In genomic region chr17:27491713-27492190, GRCh38 we compare ENCODE assay signal across 15 cellular contexts. TPM values are rescaled to one million over a fixed set of nuclear protein-coding genes. Genes with fewer than 3 reads are reported as not detected.
DNase-seq lines count a peak whose midpoint lies in the region; ATAC-seq and TF ChIP-seq lines count a peak whose summit lies in the region.
"Had no signal": no experiment of that assay in that cellular context is flagged by ENCODE, and none has a peak within 500 bp of the region (broad histone marks: within the 10 kb centered on the region; RNA-seq: fewer than 3 reads in every experiment).

No MANE protein-coding gene starts in this region.

- 40% methylated on average over 12 of the region's 12 CpGs for WGBS in hepatocyte (ENCODE audit: low lambda C conversion rate, missing lambda C conversion rate)

- TF ChIP-seq CTCF in hepatocyte (IDR thresholded peaks at IDR 0.05; ENCODE audit: poor library complexity) (no peak), foreskin keratinocyte (conservative IDR thresholded peaks at IDR 0.05) (no peak)

- H3K9me2 ChIP-seq in hepatocyte (replicated peaks; ENCODE audit: insufficient read depth): no peaks in the 10 kb centered on the region

- H3K4me1 Mint-ChIP-seq in stimulated activated memory B cell treated with anti-CD40 and anti-IgM and Interleukin-4, amounts not matched to agents 10 μg/mL and 1 μg/mL and 100 μg/mL, for 72 hours: peaks cover 66% of the 10 kb centered on the region

- H3K27me3 Mint-ChIP-seq in stimulated activated memory B cell treated with anti-CD40 and anti-IgM and Interleukin-4, amounts not matched to agents 10 μg/mL and 1 μg/mL and 100 μg/mL, for 72 hours: no peaks in the 10 kb centered on the region

- intact Hi-C loops in cardiac septum (cut with DNase I): loop anchor here (5.0 kb wide), 1 partner anchor 86 kb away; no protein-coding TSS in a partner anchor

- H2AFZ ChIP-seq in hepatocyte: no peak overlapping the region

- no peak overlapping the region for H3K4me3 Mint-ChIP-seq in stimulated activated memory B cell treated with anti-CD40 and anti-IgM and Interleukin-4, amounts not matched to agents 10 μg/mL and 1 μg/mL and 100 μg/mL, for 72 hours
- H3K4me3 Mint-ChIP-seq: CD8-positive, alpha-beta T cell had no signal

- H4K20me1 ChIP-seq in hepatocyte (ENCODE audit: insufficient read depth, poor library complexity, severe bottlenecking): no peaks in the 10 kb centered on the region

- H3K27ac Mint-ChIP-seq in stimulated activated memory B cell treated with anti-CD40 and anti-IgM and Interleukin-4, amounts not matched to agents 10 μg/mL and 1 μg/mL and 100 μg/mL, for 72 hours: peak overlapping the region; percentile 22
- H3K27ac Mint-ChIP-seq: CD8-positive, alpha-beta T cell had no signal

- no peak overlapping the region for H3K4me2 ChIP-seq in hepatocyte

- H3K27me3 ChIP-seq in hepatocyte (no peaks in the 10 kb centered on the region), foreskin keratinocyte (no peaks in the 10 kb centered on the region)
- H3K27me3 ChIP-seq: dorsolateral prefrontal cortex, sigmoid colon had no signal

- ATAC-seq in stimulated activated memory B cell treated with anti-CD40 and anti-IgM and Interleukin-4, amounts not matched to agents 10 μg/mL and 1 μg/mL and 100 μg/mL, for 72 hours: no peak
- no peak for ATAC-seq in foreskin keratinocyte
- ATAC-seq: CD8-positive, alpha-beta T cell had no signal

- DNase-seq in HUDEP-2 (lab: John Stamatoyannopoulos, UW; ENCODE audit: unreplicated experiment in 76 of 76) (peak in 73 of 76 experiments; percentile 24 to 90 (median 75)), SK-N-DZ (ENCODE audit: low spot score) (peak; percentile 25), hepatocyte (ENCODE audit: low spot score) (peak; percentile 26), foreskin keratinocyte (no peak), SHP77 treated with DMSO at 0.1 percent for 48 hours (lab: John Stamatoyannopoulos, UW) (no peak), cardiac septum (ENCODE audit: low spot score) (no peak)
- DNase-seq: activated CD4-positive, alpha-beta T cell treated with anti-CD3 and anti-CD28 coated beads, Interleukin-2, amount 50 U/mL, for 48 hours; CD8-positive, alpha-beta T cell; Kasumi-1; NCI-H2081 treated with DMSO at 0.1 percent for 48 hours; sigmoid colon; T-helper 1 cell had no signal

- H3K4me3 ChIP-seq in hepatocyte: no peak overlapping the region
- H3K4me3 ChIP-seq: dorsolateral prefrontal cortex, sigmoid colon, thoracic aorta had no signal

- H3K36me3 ChIP-seq in hepatocyte (replicated peaks; ENCODE audit: insufficient read depth, low read depth): no peaks in the 10 kb centered on the region
- H3K36me3 ChIP-seq: sigmoid colon, thoracic aorta had no signal

- H3K9me3 ChIP-seq in hepatocyte (ENCODE audit: low read depth): no peaks in the 10 kb centered on the region
- H3K9me3 ChIP-seq: sigmoid colon, thoracic aorta had no signal

- H3K36me3 Mint-ChIP-seq in stimulated activated memory B cell treated with anti-CD40 and anti-IgM and Interleukin-4, amounts not matched to agents 10 μg/mL and 1 μg/mL and 100 μg/mL, for 72 hours: peaks cover 14% of the 10 kb centered on the region
- H3K36me3 Mint-ChIP-seq: CD8-positive, alpha-beta T cell had no signal

- H3K27ac ChIP-seq in hepatocyte: peak overlapping the region; percentile 8
- H3K27ac ChIP-seq in foreskin keratinocyte: no peak overlapping the region
- H3K27ac ChIP-seq: sigmoid colon, thoracic aorta had no signal

- peaks cover 87% of the 10 kb centered on the region for H3K79me2 ChIP-seq in hepatocyte

- H3K4me1 ChIP-seq in hepatocyte (ENCODE audit: insufficient read depth) (peaks cover 66% of the 10 kb centered on the region), foreskin keratinocyte (no peaks in the 10 kb centered on the region)

- H3K9me3 Mint-ChIP-seq in stimulated activated memory B cell treated with anti-CD40 and anti-IgM and Interleukin-4, amounts not matched to agents 10 μg/mL and 1 μg/mL and 100 μg/mL, for 72 hours: no peaks in the 10 kb centered on the region
- H3K9me3 Mint-ChIP-seq: CD8-positive, alpha-beta T cell had no signal

RNA-seq across cellular contexts. Expression of gene KSR1, which starts 35.5 kb away (rescaled TPM):
- 4.6 and 6.5 TPM in 2 replicates for polyA plus RNA-seq in SK-N-DZ (2014; cell fraction: cytosol; rRNA removed)
- 14.8 and 18.0 TPM in 2 replicates for polyA plus RNA-seq in SK-N-DZ (2014; cell fraction: nucleus; rRNA removed)
- 19.9 and 32.6 TPM in 2 replicates for total RNA-seq in hepatocyte
- polyA plus RNA-seq in hepatocyte: 16.2 and 23.8 TPM in 2 replicates
- 1.3 and 2.2 TPM in 2 replicates for total RNA-seq in foreskin keratinocyte
- polyA plus RNA-seq in foreskin keratinocyte: 0.65 and 0.75 TPM in 2 replicates
- total RNA-seq in cardiac septum: 13.6 TPM

Comparison
In these comparisons a context has a peak if more than half of its experiments do, and no peak if none do; other contexts are left out.
1. DNase-seq: peak in HUDEP-2 (73 of 76), SK-N-DZ (single experiment) and hepatocyte (single experiment); none in foreskin keratinocyte (0 of 2), SHP77 treated with DMSO at 0.1 percent for 48 hours (single experiment) and cardiac septum (single experiment).